8 cellular contexts compared by ENCODE assay signal in the genomic region with DNA sequence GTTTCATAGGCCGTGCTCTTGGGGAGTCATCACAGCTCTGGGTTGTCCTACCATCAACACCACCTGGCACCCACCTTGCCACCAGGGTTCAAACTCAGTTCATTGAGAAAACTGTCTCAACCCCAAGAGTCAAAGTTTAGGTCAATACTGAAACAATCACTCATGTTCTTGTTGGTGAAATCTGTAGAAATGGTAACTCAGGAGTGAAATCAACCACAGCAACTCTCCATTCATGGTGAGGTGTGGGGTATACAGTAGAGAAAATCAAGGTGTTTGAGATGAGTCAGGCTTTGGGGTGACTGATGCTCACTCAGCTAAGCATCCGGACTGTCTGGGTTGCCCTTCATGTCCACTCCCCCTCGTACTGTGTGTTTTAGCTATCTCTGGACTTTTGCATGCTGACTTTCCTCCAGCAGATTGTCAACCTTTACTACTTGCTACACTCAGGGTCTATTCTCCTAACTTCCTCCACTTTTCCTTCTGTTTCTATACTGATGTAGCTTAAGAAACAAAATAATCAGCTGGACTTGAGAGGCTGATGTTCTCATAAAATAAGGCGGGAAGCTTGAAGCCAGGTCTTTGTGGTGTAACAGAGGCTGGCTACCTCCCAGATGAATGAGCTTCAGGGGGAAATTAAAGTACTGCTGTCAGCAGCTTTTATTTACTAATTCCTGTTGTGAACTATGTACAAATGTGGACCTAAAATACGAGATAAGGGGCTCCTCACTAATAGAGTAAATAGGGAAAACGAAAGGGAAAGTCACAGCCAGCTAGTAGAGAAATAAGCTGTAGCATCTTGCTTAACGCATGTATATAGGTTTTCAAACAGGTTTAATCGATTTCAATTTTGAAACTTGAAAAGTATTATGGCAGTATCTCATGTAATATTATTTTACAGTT.
DNase-seq lines count a peak whose midpoint lies in the region; ATAC-seq and TF ChIP-seq lines count a peak whose summit lies in the region.

No MANE protein-coding gene starts in this region.

- ATAC-seq in GM19452 (IDR thresholded peaks at IDR 0.05; ENCODE audit: unreplicated experiment) (peak; percentile 84), HG03064 (IDR thresholded peaks at IDR 0.05; ENCODE audit: low read depth, unreplicated experiment) (peak; percentile 86)

- DNase-seq in activated naive CD4-positive, alpha-beta T cell treated with anti-CD3 and anti-CD28 coated beads for 36 hours, result peak; percentile 55
- peak; percentile 53 for DNase-seq in stimulated activated CD4-positive, alpha-beta T cell treated with anti-CD3 and anti-CD28 coated beads, Interleukin-1b, Interleukin-23, amount 100 ng/mL, for 48 hours
- DNase-seq in BE2C (no peak), chondrocyte (ENCODE audit: low spot score) (no peak), cardiac septum (ENCODE audit: low spot score) (no peak)
- no peak for DNase-seq in effector CD8-positive, alpha-beta T cell (lab: John Stamatoyannopoulos, UW)

- H3K4me1 Mint-ChIP-seq in activated naive CD4-positive, alpha-beta T cell treated with anti-CD3 and anti-CD28 coated beads for 36 hours (ENCODE audit: low read depth), result peaks cover 39% of the 10 kb centered on the region
- H3K4me1 Mint-ChIP-seq in chondrocyte (ENCODE audit: low read depth), result peaks cover 59% of the 10 kb centered on the region

- no peaks in the 10 kb centered on the region for H3K9me3 Mint-ChIP-seq in activated naive CD4-positive, alpha-beta T cell treated with anti-CD3 and anti-CD28 coated beads for 36 hours
- no peaks in the 10 kb centered on the region for H3K9me3 Mint-ChIP-seq in chondrocyte (ENCODE audit: low read depth)

- no peaks in the 10 kb centered on the region for H3K36me3 ChIP-seq in BE2C

- no peaks in the 10 kb centered on the region for H3K9me3 ChIP-seq in BE2C

- H3K27ac Mint-ChIP-seq in activated naive CD4-positive, alpha-beta T cell treated with anti-CD3 and anti-CD28 coated beads for 36 hours, result peak overlapping the region; percentile 84
- no peak overlapping the region for H3K27ac Mint-ChIP-seq in chondrocyte (ENCODE audit: unreplicated experiment)

- CTCF ChIA-PET in activated naive CD4-positive, alpha-beta T cell treated with anti-CD3 and anti-CD28 coated beads for 36 hours (lab: Charles Lee), result no interaction called here

- H3K4me3 ChIP-seq in BE2C (ENCODE audit: low read depth, low read length), result no peak overlapping the region

- 0 out of 2 replicates have a peak, but pooled peaks cover 2% of the 10 kb centered on the region for H3K27me3 ChIP-seq in BE2C

- no peaks in the 10 kb centered on the region for H3K4me1 ChIP-seq in BE2C

- H3K4me3 Mint-ChIP-seq in activated naive CD4-positive, alpha-beta T cell treated with anti-CD3 and anti-CD28 coated beads for 36 hours, result peak overlapping the region; percentile 10
- H3K4me3 Mint-ChIP-seq in chondrocyte (ENCODE audit: unreplicated experiment), result no peak overlapping the region

- intact Hi-C loops in activated naive CD4-positive, alpha-beta T cell treated with anti-CD3 and anti-CD28 coated beads for 36 hours (cut with micrococcal nuclease), result loop anchor here (1.0 to 10.0 kb wide), 10 partner anchors 246 to 1555 kb away; no protein-coding TSS in a partner anchor
- intact Hi-C loops in cardiac septum (cut with DNase I), result loop anchor here (10.0 kb wide), 1 partner anchor 1458 kb away; no protein-coding TSS in a partner anchor

- TF ChIP-seq CTCF in BE2C (IDR thresholded peaks at IDR 0.05; ENCODE audit: low read depth, low read length) (no peak), chondrocyte (IDR thresholded peaks at IDR 0.05) (no peak)

- no peaks in the 10 kb centered on the region for H3K27me3 Mint-ChIP-seq in activated naive CD4-positive, alpha-beta T cell treated with anti-CD3 and anti-CD28 coated beads for 36 hours (ENCODE audit: low read depth)
- H3K27me3 Mint-ChIP-seq in chondrocyte (ENCODE audit: low read depth), result no peaks in the 10 kb centered on the region

- no peaks in the 10 kb centered on the region for H3K36me3 Mint-ChIP-seq in activated naive CD4-positive, alpha-beta T cell treated with anti-CD3 and anti-CD28 coated beads for 36 hours (ENCODE audit: low read depth)
- H3K36me3 Mint-ChIP-seq in chondrocyte (ENCODE audit: low read depth), result no peaks in the 10 kb centered on the region

Comparison
In these comparisons a context has a peak if more than half of its experiments do, and no peak if none do; other contexts are left out.
1. DNase-seq: peak in activated naive CD4-positive, alpha-beta T cell treated with anti-CD3 and anti-CD28 coated beads for 36 hours (single experiment) and stimulated activated CD4-positive, alpha-beta T cell treated with anti-CD3 and anti-CD28 coated beads, Interleukin-1b, Interleukin-23, amount 100 ng/mL, for 48 hours (single experiment); none in BE2C (single experiment), chondrocyte (single experiment), cardiac septum (single experiment) and effector CD8-positive, alpha-beta T cell (single experiment).